ENCODE assay signal across 29 cellular contexts in the genomic region with DNA sequence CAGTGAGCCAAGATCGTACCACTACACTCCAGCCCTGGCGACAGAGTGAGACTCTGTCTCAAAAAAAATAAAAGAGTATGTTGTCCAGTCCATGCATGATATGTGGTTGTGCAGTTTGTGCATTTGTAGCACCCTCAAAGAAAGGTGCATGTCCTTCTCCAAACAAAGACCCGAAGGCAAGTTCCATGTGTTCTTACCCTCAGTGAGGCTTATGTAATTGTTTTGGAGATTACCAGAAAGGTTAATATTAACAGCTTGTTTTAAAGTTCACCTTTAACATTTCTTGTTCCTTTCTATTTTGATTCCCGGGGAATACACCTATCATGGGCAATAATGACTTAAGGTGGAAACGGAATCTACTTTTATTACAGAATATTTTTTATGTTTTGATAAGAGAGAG.
"Had no signal": no experiment of that assay in that cellular context is flagged by ENCODE, and none has a peak within 500 bp of the region (broad histone marks: within the 10 kb centered on the region; RNA-seq: fewer than 3 reads in every experiment).

No MANE protein-coding gene starts in this region.

- H3K4me1 ChIP-seq: neural progenitor cell, parathyroid adenoma, psoas muscle, spleen, stomach, thyroid gland, tibial nerve, upper lobe of left lung, vagina had no signal

- H3K36me3 ChIP-seq: neural progenitor cell, ovary, thoracic aorta, thyroid gland had no signal

- DNase-seq: natural killer cell; occipital lobe; ovary; posterior cingulate gyrus; psoas muscle; right cardiac atrium; spleen; stimulated activated CD4-positive, alpha-beta T cell treated with anti-CD3 and anti-CD28 coated beads, Interleukin-12 subunit alpha, Interleukin-12 subunit beta, amount 100 ng/mL, for 4 hours; stimulated activated CD4-positive, alpha-beta T cell treated with anti-CD3 and anti-CD28 coated beads, Interleukin-1b, Interleukin-23, amount 100 ng/mL, for 48 hours; stimulated activated CD4-positive, alpha-beta T cell treated with anti-CD3 and anti-CD28 coated beads, Interleukin-4, amount 100 ng/mL, for 1 hour; stimulated activated CD4-positive, alpha-beta T cell treated with anti-CD3 and anti-CD28 coated beads, Interleukin-4, amount 100 ng/mL, for 4 hours; stimulated activated CD8-positive, alpha-beta memory T cell treated with anti-CD3 and anti-CD28 coated beads, Interleukin-4, amount 100 ng/mL, for 48 hours; stimulated activated naive B cell treated with anti-CD40 and anti-IgM and Interleukin-4, amounts not matched to agents 10 μg/mL and 1 μg/mL and 100 μg/mL, for 72 hours; stimulated activated naive CD4-positive, alpha-beta T cell treated with Interleukin-2 at 50 U/mL for 16 hours; stomach; thyroid gland; trophoblast cell; upper lobe of left lung had no signal

- H3K79me2 ChIP-seq: parathyroid adenoma had no signal

- ATAC-seq: natural killer cell; psoas muscle; right cardiac atrium; sciatic nerve; stimulated activated naive B cell treated with anti-CD40 and anti-IgM and Interleukin-4, amounts not matched to agents 10 μg/mL and 1 μg/mL and 100 μg/mL, for 72 hours had no signal

- H3K27me3 ChIP-seq: neural progenitor cell, ovary, spleen, stomach, thyroid gland, tibial nerve, upper lobe of left lung, vagina had no signal

- H3K27ac ChIP-seq: neural progenitor cell, ovary, parathyroid adenoma, psoas muscle, skin epidermis, spleen, stomach, thoracic aorta, thyroid gland, tibial nerve, upper lobe of left lung, vagina had no signal

- H3K27ac Mint-ChIP-seq: natural killer cell; nephron; neural progenitor cell; progenitor cell of endocrine pancreas; stimulated activated naive B cell treated with anti-CD40 and anti-IgM and Interleukin-4, amounts not matched to agents 10 μg/mL and 1 μg/mL and 100 μg/mL, for 72 hours; stimulated activated naive CD8-positive, alpha-beta T cell treated with anti-CD3 and anti-CD28 coated beads, Interleukin-15, Interleukin-2, amounts not matched to agents 100 ng/mL and 50 ng/mL, for 24 hours had no signal

- H2AFZ ChIP-seq: neural progenitor cell, parathyroid adenoma had no signal

- H3K9me3 ChIP-seq: ovary, psoas muscle, stomach, thoracic aorta, thyroid gland, tibial nerve, upper lobe of left lung, vagina had no signal

- H3K4me2 ChIP-seq: neural progenitor cell, smooth muscle cell had no signal

- H3K9me3 Mint-ChIP-seq: natural killer cell; nephron; neural progenitor cell; stimulated activated naive CD8-positive, alpha-beta T cell treated with anti-CD3 and anti-CD28 coated beads, Interleukin-15, Interleukin-2, amounts not matched to agents 100 ng/mL and 50 ng/mL, for 24 hours had no signal

- H3K4me1 Mint-ChIP-seq: natural killer cell; neural progenitor cell; stimulated activated naive B cell treated with anti-CD40 and anti-IgM and Interleukin-4, amounts not matched to agents 10 μg/mL and 1 μg/mL and 100 μg/mL, for 72 hours had no signal

- H3K9ac ChIP-seq: neural progenitor cell, parathyroid adenoma had no signal

- H3K4me3 ChIP-seq: neural progenitor cell, ovary, psoas muscle, skin epidermis, smooth muscle cell, spleen, stomach, thoracic aorta, thyroid gland, tibial nerve, upper lobe of left lung, vagina had no signal

- H3K4me3 Mint-ChIP-seq: natural killer cell; nephron; neural progenitor cell; stimulated activated naive B cell treated with anti-CD40 and anti-IgM and Interleukin-4, amounts not matched to agents 10 μg/mL and 1 μg/mL and 100 μg/mL, for 72 hours; stimulated activated naive CD8-positive, alpha-beta T cell treated with anti-CD3 and anti-CD28 coated beads, Interleukin-15, Interleukin-2, amounts not matched to agents 100 ng/mL and 50 ng/mL, for 24 hours had no signal
